17 cellular contexts compared by ENCODE assay signal in genomic region chr3:155387571-155387970, GRCh38.
A peak's percentile ranks its signal among the peaks of the same experiment; 100 is the strongest.
DNase-seq lines count a peak whose midpoint lies in the region; ATAC-seq and TF ChIP-seq lines count a peak whose summit lies in the region.
"Had no signal": no experiment of that assay in that cellular context is flagged by ENCODE, and none has a peak within 500 bp of the region (broad histone marks: within the 10 kb centered on the region; RNA-seq: fewer than 3 reads in every experiment).

No MANE protein-coding gene starts in this region.

- peak; percentile 10 for DNase-seq in DMS153 treated with DMSO at 0.1 percent for 48 hours (lab: John Stamatoyannopoulos, UW; ENCODE audit: unreplicated experiment)
- peak; percentile 8 for DNase-seq in M059J (ENCODE audit: low read depth)
- peak; percentile 34 for DNase-seq in astrocyte of the hippocampus (ENCODE audit: low read depth, low spot score)
- DNase-seq in myocyte (ENCODE audit: low read depth) = peak; percentile 54
- no peak for DNase-seq in GM13976 (ENCODE audit: low spot score)
- no peak for DNase-seq in left colon
- DNase-seq: glutamatergic neuron; GM23248; kidney glomerular epithelial cell; mesenchymal stem cell; NCI-H1436; NCI-H2171; NCI-H526; spleen; stimulated activated CD4-positive, alpha-beta T cell treated with anti-CD3 and anti-CD28 coated beads, Interleukin-4, amount 100 ng/mL, for 1 hour; stimulated activated naive CD4-positive, alpha-beta T cell had no signal

- in situ Hi-C loops in GM13976 (cut with MboI; ENCODE audit: low sequenced_read_pairs, unreplicated experiment) = loop anchor here (25.0 kb wide), 1 partner anchor 325 kb away; no protein-coding TSS in a partner anchor

- intact Hi-C loops in left colon (cut with DNase I, micrococcal nuclease) = loop anchor here in 1 of 2 donors (10.0 kb wide), 1 partner anchor 317 kb away; no protein-coding TSS in a partner anchor

- no peak for ATAC-seq in left colon
- no peak for ATAC-seq in HG02970 (IDR thresholded peaks at IDR 0.05; ENCODE audit: low FRiP score, unreplicated experiment)

- no peak for TF ChIP-seq CTCF in GM13976 (IDR thresholded peaks at IDR 0.05; ENCODE audit: borderline replicate concordance, control extremely low read depth, extremely low read depth, insufficient read depth, missing control alignments)

Comparison
In these comparisons a context has a peak if more than half of its experiments do, and no peak if none do; other contexts are left out.
1. DNase-seq: peak in DMS153 treated with DMSO at 0.1 percent for 48 hours (single experiment), M059J (single experiment), astrocyte of the hippocampus (single experiment) and myocyte (single experiment); none in GM13976 (single experiment) and left colon (0 of 2).